13 cellular contexts compared by ENCODE assay signal in genomic region chr11:125390949-125391348, GRCh38.
A peak's percentile ranks its signal among the peaks of the same experiment; 100 is the strongest.
DNase-seq lines count a peak whose midpoint lies in the region; ATAC-seq and TF ChIP-seq lines count a peak whose summit lies in the region.
"Had no signal": no experiment of that assay in that cellular context is flagged by ENCODE, and none has a peak within 500 bp of the region (broad histone marks: within the 10 kb centered on the region; RNA-seq: fewer than 3 reads in every experiment).

No MANE protein-coding gene starts in this region.

- peaks cover 32% of the 10 kb centered on the region for H3K36me3 Mint-ChIP-seq in osteocyte (ENCODE audit: unreplicated experiment)
- H3K36me3 Mint-ChIP-seq in activated naive CD4-positive, alpha-beta T cell treated with anti-CD3 and anti-CD28 coated beads for 36 hours (ENCODE audit: low read depth), result no peaks in the 10 kb centered on the region
- no peaks in the 10 kb centered on the region for H3K36me3 Mint-ChIP-seq in natural killer cell treated with Interleukin-12 subunit alpha and Interleukin-12 subunit beta and Interleukin-15 and Interleukin-18, amount 100 ng/mL, for 72 hours
- H3K36me3 Mint-ChIP-seq: CD8-positive, alpha-beta memory T cell had no signal

- H3K4me2 ChIP-seq in fibroblast of lung (ENCODE audit: extremely low read depth, insufficient read depth, low read length), result peak overlapping the region; percentile 65

- WGBS in adrenal gland, 4 donors, result 14 to 32% (median 21%) methylated on average over 5 of the region's 5 CpGs

- H3K36me3 ChIP-seq in fibroblast of lung (ENCODE audit: control insufficient read depth, insufficient read depth, low read length) (no peaks in the 10 kb centered on the region), adrenal gland (replicated peaks in 1 of 2) (no peaks in the 10 kb centered on the region)
- H3K36me3 ChIP-seq: suprapubic skin had no signal

- CTCF ChIA-PET in activated naive CD4-positive, alpha-beta T cell treated with anti-CD3 and anti-CD28 coated beads for 36 hours (lab: Charles Lee), result interaction anchor here (1.0 kb wide), 1 partner anchor 39 kb away, joined by 3 read pairs; no protein-coding TSS in a partner anchor

- TF ChIP-seq POLR2A in adrenal gland (IDR thresholded peaks at IDR 0.05), result no peak

- no peak for TF ChIP-seq CTCF in fibroblast of lung (conservative IDR thresholded peaks at IDR 0.05 in 1 of 2, IDR thresholded peaks at IDR 0.05 in 1 of 2; ENCODE audit: low read depth in 1 of 2, low read length in 2 of 2)
- no peak for TF ChIP-seq CTCF in osteocyte (IDR thresholded peaks at IDR 0.05)
- no peak for TF ChIP-seq CTCF in adrenal gland (IDR thresholded peaks at IDR 0.05)

- peak; percentile 61 for DNase-seq in GM04503 (ENCODE audit: low read depth)
- peak; percentile 26 for DNase-seq in RPMI7951 (ENCODE audit: low read depth)
- DNase-seq in fibroblast of lung (ENCODE audit: low read depth in 2 of 2), result peak; percentile 32 to 82
- no peak for DNase-seq in osteocyte (ENCODE audit: extremely low spot score, unreplicated experiment)
- no peak for DNase-seq in activated naive CD4-positive, alpha-beta T cell treated with anti-CD3 and anti-CD28 coated beads for 36 hours
- DNase-seq in mucosa of gallbladder (ENCODE audit: low spot score), result no peak
- no peak for DNase-seq in adrenal gland
- DNase-seq in natural killer cell treated with Interleukin-12 subunit alpha and Interleukin-12 subunit beta and Interleukin-15 and Interleukin-18, amount 100 ng/mL, for 72 hours (ENCODE audit: low spot score), result no peak
- DNase-seq: CD8-positive, alpha-beta memory T cell; NCI-H526 treated with DMSO at 0.1 percent for 48 hours; small intestine had no signal

- H2AFZ ChIP-seq in fibroblast of lung (ENCODE audit: low read length), result no peak overlapping the region

- ATAC-seq in natural killer cell treated with Interleukin-12 subunit alpha and Interleukin-12 subunit beta and Interleukin-15 and Interleukin-18, amount 100 ng/mL, for 72 hours, result no peak

- H3K4me3 ChIP-seq in fibroblast of lung (replicated peaks in 1 of 4; ENCODE audit: control extremely low read depth in 1 of 4, insufficient read depth in 1 of 4, low read depth in 3 of 4, low read length in 4 of 4) (no peak overlapping the region), adrenal gland (no peak overlapping the region)
- H3K4me3 ChIP-seq: suprapubic skin had no signal

- H3K4me3 Mint-ChIP-seq in osteocyte (ENCODE audit: unreplicated experiment), result no peak overlapping the region
- H3K4me3 Mint-ChIP-seq in activated naive CD4-positive, alpha-beta T cell treated with anti-CD3 and anti-CD28 coated beads for 36 hours, result no peak overlapping the region
- H3K4me3 Mint-ChIP-seq in natural killer cell treated with Interleukin-12 subunit alpha and Interleukin-12 subunit beta and Interleukin-15 and Interleukin-18, amount 100 ng/mL, for 72 hours, result no peak overlapping the region
- H3K4me3 Mint-ChIP-seq: CD8-positive, alpha-beta memory T cell had no signal

- H3K27ac ChIP-seq in fibroblast of lung (ENCODE audit: insufficient read depth, low read length), result peak overlapping the region; percentile 46
- H3K27ac ChIP-seq in adrenal gland, result peak overlapping the region in 1 of 5 donors; percentile 40
- H3K27ac ChIP-seq: epithelial cell of prostate, suprapubic skin had no signal

- no peaks in the 10 kb centered on the region for H4K20me1 ChIP-seq in fibroblast of lung (ENCODE audit: control insufficient read depth, extremely low read depth, insufficient read depth, low read length)

- H3K27me3 Mint-ChIP-seq in osteocyte (ENCODE audit: unreplicated experiment), result no peaks in the 10 kb centered on the region
- peaks cover 15% of the 10 kb centered on the region for H3K27me3 Mint-ChIP-seq in activated naive CD4-positive, alpha-beta T cell treated with anti-CD3 and anti-CD28 coated beads for 36 hours (ENCODE audit: low read depth)
- H3K27me3 Mint-ChIP-seq in natural killer cell treated with Interleukin-12 subunit alpha and Interleukin-12 subunit beta and Interleukin-15 and Interleukin-18, amount 100 ng/mL, for 72 hours, result peaks cover 27 to 45% of the 10 kb centered on the region in 2 donors

- no peaks in the 10 kb centered on the region for H3K27me3 ChIP-seq in fibroblast of lung (ENCODE audit: control insufficient read depth, insufficient read depth, low read length)
- H3K27me3 ChIP-seq in adrenal gland, result no peaks in the 10 kb centered on the region
- H3K27me3 ChIP-seq: suprapubic skin had no signal

- no peaks in the 10 kb centered on the region for H3K9me3 Mint-ChIP-seq in osteocyte (ENCODE audit: unreplicated experiment)
- H3K9me3 Mint-ChIP-seq in activated naive CD4-positive, alpha-beta T cell treated with anti-CD3 and anti-CD28 coated beads for 36 hours, result no peaks in the 10 kb centered on the region
- H3K9me3 Mint-ChIP-seq in natural killer cell treated with Interleukin-12 subunit alpha and Interleukin-12 subunit beta and Interleukin-15 and Interleukin-18, amount 100 ng/mL, for 72 hours, result no peaks in the 10 kb centered on the region
- H3K9me3 Mint-ChIP-seq: CD8-positive, alpha-beta memory T cell had no signal

- no peak overlapping the region for H3K9ac ChIP-seq in fibroblast of lung (ENCODE audit: insufficient read depth, low read length)

- H3K4me1 ChIP-seq in fibroblast of lung (ENCODE audit: control insufficient read depth, extremely low read depth, insufficient read depth, low read length) (peaks cover 7% of the 10 kb centered on the region), adrenal gland (replicated peaks in 1 of 2) (no peaks in the 10 kb centered on the region)
- H3K4me1 ChIP-seq: suprapubic skin had no signal

- H3K27ac Mint-ChIP-seq in osteocyte (ENCODE audit: unreplicated experiment), result peak overlapping the region; percentile 86
- no peak overlapping the region for H3K27ac Mint-ChIP-seq in activated naive CD4-positive, alpha-beta T cell treated with anti-CD3 and anti-CD28 coated beads for 36 hours
- no peak overlapping the region for H3K27ac Mint-ChIP-seq in natural killer cell treated with Interleukin-12 subunit alpha and Interleukin-12 subunit beta and Interleukin-15 and Interleukin-18, amount 100 ng/mL, for 72 hours

- H3K9me3 ChIP-seq in fibroblast of lung (ENCODE audit: control insufficient read depth, insufficient read depth, low read depth, low read length), result no peaks in the 10 kb centered on the region
- H3K9me3 ChIP-seq in adrenal gland (replicated peaks in 1 of 3), result no peaks in the 10 kb centered on the region
- H3K9me3 ChIP-seq: suprapubic skin had no signal

- H3K79me2 ChIP-seq in fibroblast of lung (ENCODE audit: control insufficient read depth, insufficient read depth, low read length), result no peaks in the 10 kb centered on the region

- H3K4me1 Mint-ChIP-seq in osteocyte (ENCODE audit: unreplicated experiment), result peaks cover 22% of the 10 kb centered on the region
- H3K4me1 Mint-ChIP-seq in activated naive CD4-positive, alpha-beta T cell treated with anti-CD3 and anti-CD28 coated beads for 36 hours (ENCODE audit: low read depth), result no peaks in the 10 kb centered on the region
- no peaks in the 10 kb centered on the region for H3K4me1 Mint-ChIP-seq in natural killer cell treated with Interleukin-12 subunit alpha and Interleukin-12 subunit beta and Interleukin-15 and Interleukin-18, amount 100 ng/mL, for 72 hours (ENCODE audit: low read depth in 2 of 2)
- H3K4me1 Mint-ChIP-seq: CD8-positive, alpha-beta memory T cell had no signal

- intact Hi-C loops in activated naive CD4-positive, alpha-beta T cell treated with anti-CD3 and anti-CD28 coated beads for 36 hours (cut with micrococcal nuclease), result no loop called here
- intact Hi-C loops in adrenal gland (cut with DNase I), result no loop called here

Comparison
In these comparisons a context has a peak if more than half of its experiments do, and no peak if none do; other contexts are left out.
1. DNase-seq: peak in GM04503 (single experiment), RPMI7951 (single experiment) and fibroblast of lung (2 of 2); none in osteocyte (single experiment), activated naive CD4-positive, alpha-beta T cell treated with anti-CD3 and anti-CD28 coated beads for 36 hours (single experiment), mucosa of gallbladder (single experiment), adrenal gland (0 of 7) and natural killer cell treated with Interleukin-12 subunit alpha and Interleukin-12 subunit beta and Interleukin-15 and Interleukin-18, amount 100 ng/mL, for 72 hours (single experiment).